8 cellular contexts compared by ENCODE assay signal in the genomic region with DNA sequence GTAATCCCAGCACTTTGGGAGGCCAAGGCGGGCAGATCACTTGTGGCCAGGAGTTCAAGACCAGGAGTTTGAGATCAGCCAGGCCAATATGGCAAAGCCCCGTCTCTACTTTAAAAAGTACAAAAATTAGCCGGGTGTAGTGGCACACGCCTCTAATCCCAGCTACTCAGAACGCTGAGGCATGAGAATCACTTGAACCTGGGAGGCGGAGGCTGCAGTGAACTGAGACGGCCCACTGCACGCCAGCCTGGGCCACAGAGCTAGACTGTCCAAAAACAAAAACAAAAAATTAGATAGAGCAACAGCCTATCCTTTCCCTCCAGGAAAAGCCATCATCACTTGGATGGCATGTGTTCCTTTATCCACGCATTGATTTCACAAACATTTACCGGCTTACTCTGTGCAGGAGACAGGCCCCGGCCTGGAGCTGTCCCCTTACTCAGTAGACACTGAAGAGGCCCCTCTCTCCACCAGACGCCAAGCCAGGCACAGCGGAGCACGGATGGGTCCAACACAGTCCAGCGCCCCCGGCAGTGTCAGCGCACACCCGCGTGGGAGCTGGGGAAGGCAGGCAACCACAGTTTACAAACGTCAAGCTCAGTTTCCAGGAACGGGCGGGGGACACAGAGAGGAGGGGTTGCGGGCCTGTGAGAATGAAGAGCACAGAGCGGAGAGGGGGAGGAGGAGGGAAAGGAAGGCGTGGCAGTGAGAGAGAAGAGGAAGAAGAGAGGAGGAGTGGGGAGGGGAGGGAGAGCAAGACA. TPM values are rescaled to one million over a fixed set of nuclear protein-coding genes. Genes with fewer than 3 reads are reported as not detected.
DNase-seq lines count a peak whose midpoint lies in the region; ATAC-seq and TF ChIP-seq lines count a peak whose summit lies in the region.

No MANE protein-coding gene starts in this region.

- no peaks in the 10 kb centered on the region for H3K9me3 ChIP-seq in HUES6 (ENCODE audit: control insufficient read depth, insufficient read depth, low read depth, low read length)
- no peaks in the 10 kb centered on the region for H3K9me3 ChIP-seq in sigmoid colon

- H3K27ac ChIP-seq in HUES6 (ENCODE audit: low read depth, low read length), result no peak overlapping the region
- H3K27ac ChIP-seq in sigmoid colon, result peak overlapping the region in 2 of 4 donors; percentile 19 to 34

- intact Hi-C loops in sigmoid colon (cut with DNase I), result no loop called here

- TF ChIP-seq EP300 in sigmoid colon (IDR thresholded peaks at IDR 0.05), result no peak

- peak overlapping the region; percentile 52 for H3K4me3 ChIP-seq in HUES6 (ENCODE audit: low read depth, low read length)
- peak overlapping the region in 3 of 4 donors; percentile 8 to 38 (median 29) for H3K4me3 ChIP-seq in sigmoid colon

- H3K4me1 ChIP-seq in HUES6 (ENCODE audit: control insufficient read depth, insufficient read depth, low read length), result peaks cover 13% of the 10 kb centered on the region
- H3K4me1 ChIP-seq in sigmoid colon, result peaks cover 0 to 30% (median 23%) of the 10 kb centered on the region in 4 donors

- 48 to 71% methylated on average over 25 of the region's 25 CpGs for WGBS in sigmoid colon, 2 donors

- no peak overlapping the region for H3K9ac ChIP-seq in HUES6 (ENCODE audit: low read length)

- H3K27me3 ChIP-seq in HUES6 (ENCODE audit: control insufficient read depth, insufficient read depth, low read length), result peaks cover 27% of the 10 kb centered on the region
- H3K27me3 ChIP-seq in sigmoid colon, result peaks cover 0 to 38% (median 19%) of the 10 kb centered on the region in 3 donors

- no peak for TF ChIP-seq POLR2A in sigmoid colon (IDR thresholded peaks at IDR 0.05)

- ATAC-seq in HG03439 (IDR thresholded peaks at IDR 0.05; ENCODE audit: unreplicated experiment) (no peak), GM18520 (IDR thresholded peaks at IDR 0.05; ENCODE audit: unreplicated experiment) (no peak)

- no peaks in the 10 kb centered on the region for H3K36me3 ChIP-seq in HUES6 (ENCODE audit: control insufficient read depth, insufficient read depth, low read length)
- H3K36me3 ChIP-seq in sigmoid colon, result no peaks in the 10 kb centered on the region

- TF ChIP-seq CTCF in sigmoid colon (IDR thresholded peaks at IDR 0.05), result no peak

- peak; percentile 72 to 77 for DNase-seq in activated CD4-positive, alpha-beta T cell treated with anti-CD3 and anti-CD28 coated beads, Interleukin-2, amount 50 U/mL, for 4 hours
- DNase-seq in fibroblast of peridontal ligament (ENCODE audit: extremely low read depth) (peak; percentile 73), sigmoid colon (peak; percentile 75), pons (ENCODE audit: low spot score) (no peak), NCI-H1436 treated with DMSO at 0.1 percent for 48 hours (lab: John Stamatoyannopoulos, UW) (no peak)

RNA-seq across cellular contexts. Expression of a gene that starts 3.1 kb away (rescaled TPM):
- total RNA-seq in sigmoid colon, result under 1 TPM in 1 of 4 donors, not detected in 3; 0.14 TPM
- polyA plus RNA-seq in sigmoid colon, result under 1 TPM in 1 of 3 donors, not detected in 2; 0.69 TPM

RNA-seq across cellular contexts. Expression of a gene that starts 26.4 kb away (rescaled TPM):
- total RNA-seq in sigmoid colon, result under 1 TPM in 2 of 4 donors, not detected in 2; under 0.01 TPM
- under 1 TPM; under 0.01 to 0.23 (median 0.20) TPM for polyA plus RNA-seq in sigmoid colon

RNA-seq across cellular contexts. Expression of a gene that starts 44.8 kb away (rescaled TPM):
- not detected for total RNA-seq in sigmoid colon
- under 1 TPM in 1 of 3 donors, not detected in 2; 0.01 TPM for polyA plus RNA-seq in sigmoid colon

Comparison
In these comparisons a context has a peak if more than half of its experiments do, and no peak if none do; other contexts are left out.
1. DNase-seq: peak in activated CD4-positive, alpha-beta T cell treated with anti-CD3 and anti-CD28 coated beads, Interleukin-2, amount 50 U/mL, for 4 hours (2 of 2), fibroblast of peridontal ligament (single experiment) and sigmoid colon (single experiment); none in pons (single experiment) and NCI-H1436 treated with DMSO at 0.1 percent for 48 hours (single experiment).